ENCODE assay signal across 11 cellular contexts in genomic region chr7:17937506-17938115, GRCh38. TPM values are rescaled to one million over a fixed set of nuclear protein-coding genes. Genes with fewer than 3 reads are reported as not detected.
DNase-seq lines count a peak whose midpoint lies in the region; ATAC-seq and TF ChIP-seq lines count a peak whose summit lies in the region.
"Had no signal": no experiment of that assay in that cellular context is flagged by ENCODE, and none has a peak within 500 bp of the region (broad histone marks: within the 10 kb centered on the region; RNA-seq: fewer than 3 reads in every experiment).

No MANE protein-coding gene starts in this region.

- no peaks in the 10 kb centered on the region for H3K27me3 Mint-ChIP-seq in Caco-2 (ENCODE audit: insufficient read depth, unreplicated experiment)

- ATAC-seq in GM18907 (IDR thresholded peaks at IDR 0.05; ENCODE audit: unreplicated experiment) (peak; percentile 15), foreskin keratinocyte (peak; percentile 19)

- no peaks in the 10 kb centered on the region for H3K9me3 ChIP-seq in A673 (ENCODE audit: low read depth, low read length, poor library complexity, severe bottlenecking)
- no peaks in the 10 kb centered on the region for H3K9me3 ChIP-seq in SU-DHL-6 (ENCODE audit: insufficient read depth, low read length)
- no peaks in the 10 kb centered on the region for H3K9me3 ChIP-seq in Caco-2

- peak overlapping the region; percentile 92 for H3K4me3 ChIP-seq in A673 (ENCODE audit: low read depth, low read length, poor library complexity, severe bottlenecking)
- no peak overlapping the region for H3K4me3 ChIP-seq in SU-DHL-6 (ENCODE audit: insufficient read depth, low read length, poor library complexity, severe bottlenecking)
- H3K4me3 ChIP-seq in Caco-2 (ENCODE audit: low read depth, low read length): no peak overlapping the region

- TF ChIP-seq CTCF in A673 (conservative IDR thresholded peaks at IDR 0.05; ENCODE audit: low read depth, low read length): no peak
- TF ChIP-seq CTCF in SU-DHL-6 (IDR thresholded peaks at IDR 0.05; ENCODE audit: insufficient read depth, low read length, poor library complexity, severe bottlenecking): no peak
- TF ChIP-seq CTCF in foreskin keratinocyte (conservative IDR thresholded peaks at IDR 0.05): no peak
- TF ChIP-seq CTCF in Caco-2 (IDR thresholded peaks at IDR 0.05; ENCODE audit: insufficient read depth in 1 of 2, low read depth in 1 of 2, low read length in 1 of 2, severe bottlenecking in 1 of 2, unreplicated experiment in 1 of 2): no peak

- intact Hi-C loops in A673 (cut with micrococcal nuclease; ENCODE audit: unreplicated experiment): no loop called here
- intact Hi-C loops in Caco-2 (cut with micrococcal nuclease; ENCODE audit: unreplicated experiment): no loop called here

- no peak overlapping the region for H2AFZ ChIP-seq in SU-DHL-6 (ENCODE audit: low read depth, low read length, severe bottlenecking)

- H3K27me3 ChIP-seq in A673 (replicated peaks; ENCODE audit: insufficient read depth, low read depth, low read length, poor library complexity) (no peaks in the 10 kb centered on the region), SU-DHL-6 (ENCODE audit: low read length) (no peaks in the 10 kb centered on the region), foreskin keratinocyte (no peaks in the 10 kb centered on the region), Caco-2 (replicated peaks; ENCODE audit: control insufficient read depth, insufficient read depth, low read length) (no peaks in the 10 kb centered on the region)

- BruUV-seq in A673 (replicated peaks; lab: Mats Ljungman, UMichigan) (no TSS peak), Caco-2 (replicated peaks; lab: Mats Ljungman, UMichigan) (no TSS peak)

- H3K27ac Mint-ChIP-seq in Caco-2 (ENCODE audit: unreplicated experiment): no peak overlapping the region

- H3K9me3 Mint-ChIP-seq in Caco-2 (ENCODE audit: unreplicated experiment): no peaks in the 10 kb centered on the region

- H3K9me2 ChIP-seq in SU-DHL-6 (replicated peaks; ENCODE audit: insufficient read depth, low read length): no peaks in the 10 kb centered on the region

- peaks cover 11% of the 10 kb centered on the region for H3K4me1 ChIP-seq in A673 (ENCODE audit: insufficient read depth, low read length, poor library complexity, severe bottlenecking)
- peaks cover 27% of the 10 kb centered on the region for H3K4me1 ChIP-seq in foreskin keratinocyte
- 0 out of 2 replicates have a peak, but pooled peaks cover 8% of the 10 kb centered on the region for H3K4me1 ChIP-seq in Caco-2

- H3K4me1 Mint-ChIP-seq in Caco-2 (ENCODE audit: low read depth, unreplicated experiment): peaks cover 21% of the 10 kb centered on the region

- H4K20me1 ChIP-seq in SU-DHL-6 (ENCODE audit: low read depth, low read length): no peaks in the 10 kb centered on the region

- CTCF ChIA-PET in A673 (lab: Charles Lee) (no interaction called here), Caco-2 (lab: Charles Lee) (interaction anchor here (1.0 kb wide), 1 partner anchor 49 kb away, joined by 3 read pairs; no protein-coding TSS in a partner anchor)

- DNase-seq in A673 (ENCODE audit: low spot score) (no peak), foreskin keratinocyte (peak; percentile 12 to 50), NCI-H2171 treated with DMSO at 0.1 percent for 48 hours (lab: John Stamatoyannopoulos, UW) (no peak), SKM-1 treated with dmso at 0.1 percent for 144 hours (lab: John Stamatoyannopoulos, UW; ENCODE audit: unreplicated experiment) (no peak), Caco-2 (no peak)
- no peak for DNase-seq in stimulated activated CD8-positive, alpha-beta memory T cell treated with anti-CD3 and anti-CD28 coated beads, Interleukin-4, amount 100 ng/mL, for 48 hours
- DNase-seq: NCI-H1436; nucleus accumbens; stimulated activated naive CD4-positive, alpha-beta T cell had no signal

- H3K4me3 Mint-ChIP-seq in Caco-2 (ENCODE audit: unreplicated experiment): no peak overlapping the region

- no peak overlapping the region for H3K9ac ChIP-seq in SU-DHL-6 (ENCODE audit: low read length)

- peaks cover 47% of the 10 kb centered on the region for H3K79me2 ChIP-seq in SU-DHL-6 (ENCODE audit: insufficient read depth, low read length)

- H3K27ac ChIP-seq in A673 (ENCODE audit: low read depth, low read length, poor library complexity, severe bottlenecking): no peak overlapping the region
- H3K27ac ChIP-seq in SU-DHL-6 (ENCODE audit: low read depth, low read length): no peak overlapping the region
- no peak overlapping the region for H3K27ac ChIP-seq in foreskin keratinocyte

- H3K36me3 ChIP-seq in A673 (ENCODE audit: insufficient read depth, low read length, poor library complexity, severe bottlenecking) (no peaks in the 10 kb centered on the region), SU-DHL-6 (ENCODE audit: low read length) (no peaks in the 10 kb centered on the region), Caco-2 (ENCODE audit: control insufficient read depth, insufficient read depth, low read length) (no peaks in the 10 kb centered on the region)

- H3K36me3 Mint-ChIP-seq in Caco-2 (ENCODE audit: insufficient read depth, unreplicated experiment): peaks cover 15% of the 10 kb centered on the region

- H3K4me2 ChIP-seq in SU-DHL-6 (ENCODE audit: low read depth, low read length, poor library complexity, severe bottlenecking): peak overlapping the region; percentile 78

- POLR2A ChIA-PET in A673 (lab: Charles Lee; ENCODE audit: low non-redundant PET) (no interaction called here), Caco-2 (lab: Charles Lee) (no interaction called here)

- no peaks in the 10 kb centered on the region for H3F3A ChIP-seq in SU-DHL-6 (ENCODE audit: insufficient read depth)

RNA-seq across cellular contexts. Expression of gene SNX13, which starts 2.7 kb away (rescaled TPM):
- 28.4 and 31.2 TPM in 2 replicates for total RNA-seq in A673 (2021)
- total RNA-seq in foreskin keratinocyte: 19.6 and 20.3 TPM in 2 replicates
- polyA plus RNA-seq in foreskin keratinocyte: 4.7 and 5.4 TPM in 2 replicates
- 36.6 and 41.8 TPM in 2 replicates for total RNA-seq in Caco-2 (2022)

Comparison
In these comparisons a context has a peak if more than half of its experiments do, and no peak if none do; other contexts are left out.
1. DNase-seq: peak in foreskin keratinocyte (2 of 2); none in A673 (single experiment), NCI-H2171 treated with DMSO at 0.1 percent for 48 hours (single experiment), stimulated activated CD8-positive, alpha-beta memory T cell treated with anti-CD3 and anti-CD28 coated beads, Interleukin-4, amount 100 ng/mL, for 48 hours (single experiment), SKM-1 treated with dmso at 0.1 percent for 144 hours (single experiment) and Caco-2 (0 of 2).